Comparison of ENCODE assay signal across 1 cellular context in genomic region chr22:24420072-24420976, GRCh38.
TF ChIP-seq lines count a peak whose summit lies in the region.

No MANE protein-coding gene starts in this region.

TF ChIP-seq in HepG2, 621 proteins besides CTCF, POLR2A, EP300 and RAD21 (continued from another document and continues in another):
- TF ChIP-seq BCL6 (CRISPR knock-in tag; IDR thresholded peaks at IDR 0.05) (peak; percentile 45; the same call in 1 of the 2 replicates), MYPOP (CRISPR knock-in tag; IDR thresholded peaks at IDR 0.05) (no peak), ARID5B (CRISPR knock-in tag; IDR thresholded peaks at IDR 0.05) (peak; percentile 56), NR2F2 (IDR thresholded peaks at IDR 0.05; ENCODE audit: borderline replicate concordance, low read depth) (peak; percentile 61; the same call in 1 of the 2 replicates), TBL1XR1 (IDR thresholded peaks at IDR 0.05; ENCODE audit: borderline replicate concordance, low read length, partially characterized antibody) (no peak), ZNF33B (CRISPR knock-in tag; IDR thresholded peaks at IDR 0.05) (no peak), KLF16 (CRISPR knock-in tag; IDR thresholded peaks at IDR 0.05) (0 out of 4 replicates have a peak, but pooled peaks of 1 of the 2 experiments have one; percentile 57), HNF4A (CRISPR knock-in tag; IDR thresholded peaks at IDR 0.05) (peak; percentile 42), NRL (CRISPR knock-in tag; IDR thresholded peaks at IDR 0.05; ENCODE audit: borderline replicate concordance) (0 out of 2 replicates have a peak, but pooled peaks have one; percentile 34), MXD1 (CRISPR knock-in tag; IDR thresholded peaks at IDR 0.05) (peak; percentile 26; the same call in 1 of the 2 replicates), PPARG (CRISPR knock-in tag; conservative IDR thresholded peaks at IDR 0.05) (peak; percentile 72), ETV5 (CRISPR knock-in tag; IDR thresholded peaks at IDR 0.05; ENCODE audit: borderline replicate concordance) (peak; percentile 60; the same call in 1 of the 2 replicates), ETS1 (CRISPR knock-in tag; IDR thresholded peaks at IDR 0.05) (0 out of 2 replicates have a peak, but pooled peaks have one; percentile 1), HDAC1 (CRISPR knock-in tag; IDR thresholded peaks at IDR 0.05) (peak; percentile 61), ZBTB40 (IDR thresholded peaks at IDR 0.05) (no peak), ZBTB40 (CRISPR knock-in tag; IDR thresholded peaks at IDR 0.05) (peak; percentile 38; the same call in 1 of the 2 replicates), YEATS4 (CRISPR knock-in tag; IDR thresholded peaks at IDR 0.05; ENCODE audit: borderline replicate concordance) (peak; percentile 17; the same call in 1 of the 2 replicates), SRY (CRISPR knock-in tag; IDR thresholded peaks at IDR 0.05) (peak; percentile 44; the same call in 1 of the 2 replicates), POGZ (CRISPR knock-in tag; IDR thresholded peaks at IDR 0.05) (peak; percentile 33; the same call in 1 of the 2 replicates), SPEN (CRISPR knock-in tag; IDR thresholded peaks at IDR 0.05; ENCODE audit: low read depth) (peak; percentile 40; the same call in 1 of the 2 replicates), FOXP4 (CRISPR knock-in tag; IDR thresholded peaks at IDR 0.05) (0 out of 2 replicates have a peak, but pooled peaks have one; percentile 45), AKAP8 (CRISPR knock-in tag; IDR thresholded peaks at IDR 0.05) (peak; percentile 39; the same call in 1 of the 2 replicates), THAP8 (CRISPR knock-in tag; IDR thresholded peaks at IDR 0.05; ENCODE audit: borderline replicate concordance) (0 out of 2 replicates have a peak, but pooled peaks have one; percentile 36), PTBP1 (IDR thresholded peaks at IDR 0.05; ENCODE audit: low read depth, low read length, poor library complexity, severe bottlenecking) (peak; percentile 18), PAXIP1 (CRISPR knock-in tag; conservative IDR thresholded peaks at IDR 0.05) (peak; percentile 69), RARA (CRISPR knock-in tag; IDR thresholded peaks at IDR 0.05) (0 out of 2 replicates have a peak, but pooled peaks have one; percentile 32), HMG20A (CRISPR knock-in tag; IDR thresholded peaks at IDR 0.05; ENCODE audit: borderline replicate concordance) (no peak), ZSCAN5A (CRISPR knock-in tag; IDR thresholded peaks at IDR 0.05; ENCODE audit: borderline replicate concordance) (no peak), STAG1 (CRISPR knock-in tag; IDR thresholded peaks at IDR 0.05) (peak; percentile 21), ZNF577 (CRISPR knock-in tag; IDR thresholded peaks at IDR 0.05; ENCODE audit: borderline replicate concordance, low read depth) (no peak)
